19 cellular contexts compared by ENCODE assay signal in genomic region chr16:58507195-58507962, GRCh38. TPM values are rescaled to one million over a fixed set of nuclear protein-coding genes. Genes with fewer than 3 reads are reported as not detected.
DNase-seq lines count a peak whose midpoint lies in the region; TF ChIP-seq lines count a peak whose summit lies in the region.
"Had no signal": no experiment of that assay in that cellular context is flagged by ENCODE, and none has a peak within 500 bp of the region (broad histone marks: within the 10 kb centered on the region; RNA-seq: fewer than 3 reads in every experiment).

No MANE protein-coding gene starts in this region.

- H3K27me3 ChIP-seq in Loucy (ENCODE audit: insufficient read depth, low read length, poor library complexity, severe bottlenecking) (no peaks in the 10 kb centered on the region), sigmoid colon (peaks cover 0 to 23% (median 14%) of the 10 kb centered on the region in 3 donors), BE2C (no peaks in the 10 kb centered on the region)
- H3K27me3 ChIP-seq: pancreas had no signal

- DNase-seq in activated CD4-positive, CD25-positive, alpha-beta regulatory T cell treated with anti-CD3 and anti-CD28 coated beads, Interleukin-2, amount 50 U/mL, for 72 hours: peak; percentile 26
- no peak for DNase-seq in activated CD4-positive, CD25-positive, alpha-beta regulatory T cell (lab: John Stamatoyannopoulos, UW)
- peak; percentile 77 for DNase-seq in chondrocyte (ENCODE audit: low spot score)
- DNase-seq in sigmoid colon: peak; percentile 60
- DNase-seq in activated CD4-positive, alpha-beta T cell treated with anti-CD3 and anti-CD28 coated beads for 1 hour: no peak
- no peak for DNase-seq in NCI-H2171 treated with DMSO at 0.1 percent for 48 hours (lab: John Stamatoyannopoulos, UW)
- DNase-seq in BE2C: no peak
- DNase-seq: activated CD4-positive, alpha-beta T cell treated with anti-CD3 and anti-CD28 coated beads, Interleukin-2, amount 50 U/mL, for 1 hour; activated naive CD8-positive, alpha-beta T cell treated with anti-CD3 and anti-CD28 coated beads, Interleukin-2, amount 50 U/mL, for 24 hours; DND-41; NCI-H1092 treated with DMSO at 0.1 percent for 48 hours; NCI-H2171; SHP77 treated with DMSO at 0.1 percent for 48 hours; T-helper 9 cell had no signal

- TF ChIP-seq CTCF in Loucy (conservative IDR thresholded peaks at IDR 0.05; ENCODE audit: low read length) (peak; percentile 31), chondrocyte (IDR thresholded peaks at IDR 0.05) (no peak), sigmoid colon (IDR thresholded peaks at IDR 0.05) (no peak), BE2C (IDR thresholded peaks at IDR 0.05; ENCODE audit: low read depth, low read length) (no peak)

- H3K27ac Mint-ChIP-seq in chondrocyte (ENCODE audit: unreplicated experiment): no peak overlapping the region
- H3K27ac Mint-ChIP-seq: activated naive CD8-positive, alpha-beta T cell treated with anti-CD3 and anti-CD28 coated beads, Interleukin-2, amount 50 U/mL, for 24 hours; CD4-positive, alpha-beta memory T cell; stimulated activated memory B cell treated with anti-CD40 and anti-IgM and Interleukin-4, amounts not matched to agents 10 μg/mL and 1 μg/mL and 100 μg/mL, for 72 hours had no signal

- H3K36me3 ChIP-seq in Loucy (ENCODE audit: insufficient read depth, low read length) (no peaks in the 10 kb centered on the region), sigmoid colon (no peaks in the 10 kb centered on the region), BE2C (peaks cover 30% of the 10 kb centered on the region)
- H3K36me3 ChIP-seq: pancreas had no signal

- no peaks in the 10 kb centered on the region for H3F3A ChIP-seq in Loucy (ENCODE audit: low read depth)

- H3K4me2 ChIP-seq in Loucy (ENCODE audit: low read depth, low read length, poor library complexity, severe bottlenecking): no peak overlapping the region
- H3K4me2 ChIP-seq: A549 had no signal

- TF ChIP-seq EP300 in sigmoid colon (IDR thresholded peaks at IDR 0.05): no peak

- no peaks in the 10 kb centered on the region for H3K27me3 Mint-ChIP-seq in chondrocyte (ENCODE audit: low read depth)

- no peak overlapping the region for H3K9ac ChIP-seq in Loucy (ENCODE audit: low read depth, low read length, poor library complexity, severe bottlenecking)

- H3K9me3 Mint-ChIP-seq in chondrocyte (ENCODE audit: low read depth): no peaks in the 10 kb centered on the region
- H3K9me3 Mint-ChIP-seq: activated naive CD8-positive, alpha-beta T cell treated with anti-CD3 and anti-CD28 coated beads, Interleukin-2, amount 50 U/mL, for 24 hours; CD4-positive, alpha-beta memory T cell; stimulated activated memory B cell treated with anti-CD40 and anti-IgM and Interleukin-4, amounts not matched to agents 10 μg/mL and 1 μg/mL and 100 μg/mL, for 72 hours had no signal

- intact Hi-C loops in sigmoid colon (cut with DNase I): no loop called here

- no peak overlapping the region for H2AFZ ChIP-seq in Loucy (ENCODE audit: low read length)

- H3K4me3 ChIP-seq in Loucy (ENCODE audit: low read length, poor library complexity, severe bottlenecking): no peak overlapping the region
- H3K4me3 ChIP-seq in sigmoid colon: no peak overlapping the region
- no peak overlapping the region for H3K4me3 ChIP-seq in BE2C (ENCODE audit: low read depth, low read length)
- H3K4me3 ChIP-seq: A549, pancreas had no signal

- H3K4me1 ChIP-seq in Loucy (ENCODE audit: insufficient read depth, low read length, poor library complexity, severe bottlenecking) (no peaks in the 10 kb centered on the region), sigmoid colon (peaks cover 0 to 6% (median 0%) of the 10 kb centered on the region in 4 donors), BE2C (no peaks in the 10 kb centered on the region)
- H3K4me1 ChIP-seq: A549, pancreas had no signal

- WGBS in sigmoid colon, 2 donors: 41 to 69% methylated on average over 15 of the region's 15 CpGs

- H3K36me3 Mint-ChIP-seq in chondrocyte (ENCODE audit: low read depth): no peaks in the 10 kb centered on the region
- H3K36me3 Mint-ChIP-seq: CD4-positive, alpha-beta memory T cell; stimulated activated memory B cell treated with anti-CD40 and anti-IgM and Interleukin-4, amounts not matched to agents 10 μg/mL and 1 μg/mL and 100 μg/mL, for 72 hours had no signal

- no peak for TF ChIP-seq POLR2A in sigmoid colon (IDR thresholded peaks at IDR 0.05)

- H3K9me2 ChIP-seq in Loucy (replicated peaks; ENCODE audit: low read depth, low read length): no peaks in the 10 kb centered on the region

- H3K4me1 Mint-ChIP-seq in chondrocyte (ENCODE audit: low read depth): no peaks in the 10 kb centered on the region
- H3K4me1 Mint-ChIP-seq: activated naive CD8-positive, alpha-beta T cell treated with anti-CD3 and anti-CD28 coated beads, Interleukin-2, amount 50 U/mL, for 24 hours had no signal

- H3K4me3 Mint-ChIP-seq in chondrocyte (ENCODE audit: unreplicated experiment): no peak overlapping the region
- H3K4me3 Mint-ChIP-seq: activated naive CD8-positive, alpha-beta T cell treated with anti-CD3 and anti-CD28 coated beads, Interleukin-2, amount 50 U/mL, for 24 hours; CD4-positive, alpha-beta memory T cell; stimulated activated memory B cell treated with anti-CD40 and anti-IgM and Interleukin-4, amounts not matched to agents 10 μg/mL and 1 μg/mL and 100 μg/mL, for 72 hours had no signal

- no peak overlapping the region for H3K27ac ChIP-seq in sigmoid colon
- H3K27ac ChIP-seq: A549, pancreas had no signal

- H3K79me2 ChIP-seq in Loucy (ENCODE audit: insufficient read depth, low read length): no peaks in the 10 kb centered on the region

- no peaks in the 10 kb centered on the region for H3K9me3 ChIP-seq in Loucy (ENCODE audit: insufficient read depth, low read depth, low read length)
- no peaks in the 10 kb centered on the region for H3K9me3 ChIP-seq in sigmoid colon
- H3K9me3 ChIP-seq in BE2C: no peaks in the 10 kb centered on the region
- H3K9me3 ChIP-seq: A549, pancreas had no signal

- H4K20me1 ChIP-seq in Loucy (ENCODE audit: insufficient read depth, low read length, poor library complexity, severe bottlenecking): no peaks in the 10 kb centered on the region

RNA-seq across cellular contexts. Expression of gene NDRG4, which starts 7.4 kb away (rescaled TPM):
- total RNA-seq in chondrocyte (5.8 to 8.7 TPM (median 6.0 TPM) in 3 replicates), sigmoid colon (10 to 100 TPM in 3 of 4 donors, 1 to 10 TPM in 1; 6.4 to 21.0 (median 16.8) TPM)
- polyA plus RNA-seq in sigmoid colon: 10 to 100 TPM in 1 of 3 donors, 1 to 10 TPM in 2; 3.6 to 17.3 (median 9.4) TPM
- 108 TPM for polyA plus RNA-seq in BE2C (2012; ENCODE audit: insufficient read depth, insufficient read length, low read depth)

RNA-seq across cellular contexts. Expression of gene SETD6, which starts 7.9 kb away (rescaled TPM):
- 10.4 to 16.4 TPM (median 13.0 TPM) in 3 replicates for total RNA-seq in chondrocyte
- 10 to 100 TPM; 15.5 to 23.5 (median 19.9) TPM for total RNA-seq in sigmoid colon
- 10 to 100 TPM in 1 of 3 donors, 1 to 10 TPM in 2; 3.6 to 11.6 (median 4.6) TPM for polyA plus RNA-seq in sigmoid colon
- 66.5 TPM for polyA plus RNA-seq in BE2C (2012; ENCODE audit: insufficient read depth, insufficient read length, low read depth)

Comparison
In these comparisons a context has a peak if more than half of its experiments do, and no peak if none do; other contexts are left out.
1. DNase-seq: peak in activated CD4-positive, CD25-positive, alpha-beta regulatory T cell treated with anti-CD3 and anti-CD28 coated beads, Interleukin-2, amount 50 U/mL, for 72 hours (single experiment), chondrocyte (single experiment) and sigmoid colon (single experiment); none in activated CD4-positive, CD25-positive, alpha-beta regulatory T cell (0 of 4), activated CD4-positive, alpha-beta T cell treated with anti-CD3 and anti-CD28 coated beads for 1 hour (single experiment), NCI-H2171 treated with DMSO at 0.1 percent for 48 hours (single experiment) and BE2C (single experiment).